ENCODE assay signal across 22 cellular contexts in genomic region chr11:125465701-125466100, GRCh38.
"Had no signal": no experiment of that assay in that cellular context is flagged by ENCODE, and none has a peak within 500 bp of the region (broad histone marks: within the 10 kb centered on the region; RNA-seq: fewer than 3 reads in every experiment).

No MANE protein-coding gene starts in this region.

- H3K9me3 Mint-ChIP-seq: activated B cell treated with CpG ODN at 0.5 μM for 24 hours; activated CD4-positive, alpha-beta memory T cell treated with anti-CD3 and anti-CD28 coated beads for 36 hours; activated CD4-positive, alpha-beta T cell treated with anti-CD3 and anti-CD28 coated beads, Interleukin-2, amount 10 ng/mL, durations not matched to agents 7 days and 5 days; activated naive CD4-positive, alpha-beta T cell treated with anti-CD3 and anti-CD28 coated beads for 36 hours; activated T-cell treated with anti-CD3 and anti-CD28 coated beads, Interleukin-2, amount 50 U/mL, for 4 hours; T-helper 1 cell treated with Interleukin-12 subunit alpha and Interleukin-12 subunit beta and Interleukin-4 antibody, amounts not matched to agents 30 μg/mL and 1 μg/mL, for 36 hours had no signal

- H3K27ac Mint-ChIP-seq: activated B cell treated with CpG ODN at 0.5 μM for 24 hours; activated CD4-positive, alpha-beta memory T cell treated with anti-CD3 and anti-CD28 coated beads for 36 hours; activated CD4-positive, alpha-beta T cell treated with anti-CD3 and anti-CD28 coated beads, Interleukin-2, amount 10 ng/mL, durations not matched to agents 7 days and 5 days; activated naive CD4-positive, alpha-beta T cell treated with anti-CD3 and anti-CD28 coated beads for 36 hours; activated naive CD8-positive, alpha-beta T cell; T-helper 1 cell treated with Interleukin-12 subunit alpha and Interleukin-12 subunit beta and Interleukin-4 antibody, amounts not matched to agents 30 μg/mL and 1 μg/mL, for 36 hours had no signal

- FAIRE-seq: RCC 7860 had no signal

- ATAC-seq: activated T-cell treated with anti-CD3 and anti-CD28 coated beads, Interleukin-2, amount 50 U/mL, for 4 hours; PC-3 had no signal

- H3K4me3 Mint-ChIP-seq: activated B cell treated with CpG ODN at 0.5 μM for 24 hours; activated CD4-positive, alpha-beta memory T cell treated with anti-CD3 and anti-CD28 coated beads for 36 hours; activated CD4-positive, alpha-beta T cell treated with anti-CD3 and anti-CD28 coated beads, Interleukin-2, amount 10 ng/mL, durations not matched to agents 7 days and 5 days; activated naive CD4-positive, alpha-beta T cell treated with anti-CD3 and anti-CD28 coated beads for 36 hours; activated naive CD8-positive, alpha-beta T cell; activated T-cell treated with anti-CD3 and anti-CD28 coated beads, Interleukin-2, amount 50 U/mL, for 4 hours; T-helper 1 cell treated with Interleukin-12 subunit alpha and Interleukin-12 subunit beta and Interleukin-4 antibody, amounts not matched to agents 30 μg/mL and 1 μg/mL, for 36 hours had no signal

- DNase-seq: activated B cell treated with CpG ODN at 0.5 μM for 24 hours; activated CD4-positive, alpha-beta memory T cell treated with anti-CD3 and anti-CD28 coated beads for 36 hours; activated CD4-positive, alpha-beta T cell treated with anti-CD3 and anti-CD28 coated beads for 1 hour; activated CD4-positive, alpha-beta T cell treated with anti-CD3 and anti-CD28 coated beads, Interleukin-2, amount 10 ng/mL, durations not matched to agents 7 days and 5 days; activated CD8-positive, alpha-beta memory T cell treated with anti-CD3 and anti-CD28 coated beads for 24 hours; activated gamma-delta T cell; activated naive CD4-positive, alpha-beta T cell treated with anti-CD3 and anti-CD28 coated beads for 36 hours; activated T-cell treated with anti-CD3 and anti-CD28 coated beads, Interleukin-2, amount 50 U/mL, for 4 hours; Karpas-422; MM.1S; NCI-H1105; NCI-H1436; NCI-H1694 treated with DMSO at 0.1 percent for 48 hours; NCI-H2029 treated with DMSO at 0.1 percent for 48 hours; NCI-H345; NCI-H510A; NCI-H526 treated with DMSO at 0.1 percent for 48 hours; PC-3; SHP77 treated with DMSO at 0.1 percent for 48 hours had no signal

- H3K36me3 Mint-ChIP-seq: activated CD4-positive, alpha-beta memory T cell treated with anti-CD3 and anti-CD28 coated beads for 36 hours; activated naive CD8-positive, alpha-beta T cell had no signal

- H3K4me1 Mint-ChIP-seq: activated B cell treated with CpG ODN at 0.5 μM for 24 hours; activated CD4-positive, alpha-beta T cell treated with anti-CD3 and anti-CD28 coated beads, Interleukin-2, amount 10 ng/mL, durations not matched to agents 7 days and 5 days had no signal
